In genomic region chr3:50600141-50600753, GRCh38 we compare ENCODE assay signal across 9 cellular contexts. TPM values are rescaled to one million over a fixed set of nuclear protein-coding genes. Genes with fewer than 3 reads are reported as not detected.
A peak's percentile ranks its signal among the peaks of the same experiment; 100 is the strongest.
DNase-seq lines count a peak whose midpoint lies in the region; TF ChIP-seq lines count a peak whose summit lies in the region.
"Had no signal": no experiment of that assay in that cellular context is flagged by ENCODE, and none has a peak within 500 bp of the region (broad histone marks: within the 10 kb centered on the region; RNA-seq: fewer than 3 reads in every experiment).

No MANE protein-coding gene starts in this region.

- H3K4me2 ChIP-seq in BLaER1: peak overlapping the region; percentile 99

- H3K36me3 Mint-ChIP-seq in progenitor cell of endocrine pancreas (ENCODE audit: insufficient read depth): no peaks in the 10 kb centered on the region

- H3K27ac ChIP-seq in BLaER1 (peak overlapping the region; percentile 97), coronary artery (peak overlapping the region; percentile 93 to 96)

- H3K9me3 Mint-ChIP-seq in progenitor cell of endocrine pancreas (ENCODE audit: low read depth): no peaks in the 10 kb centered on the region

- DNase-seq in MV-4-11 (lab: John Stamatoyannopoulos, UW) (peak; percentile 27), coronary artery (ENCODE audit: low spot score) (no peak), progenitor cell of endocrine pancreas (ENCODE audit: low spot score, unreplicated experiment) (no peak), COR-L47 (lab: John Stamatoyannopoulos, UW) (no peak), HCEC 1CT (no peak), NCI-H345 treated with DMSO at 0.1 percent for 48 hours (lab: John Stamatoyannopoulos, UW; ENCODE audit: unreplicated experiment) (no peak), SHP77 treated with DMSO at 0.1 percent for 48 hours (lab: John Stamatoyannopoulos, UW) (no peak)
- DNase-seq: islet precursor cell had no signal

- H4K20me1 ChIP-seq in BLaER1: no peaks in the 10 kb centered on the region

- H3K4me3 ChIP-seq in BLaER1 (no peak overlapping the region), coronary artery (peak overlapping the region; percentile 60)

- peaks cover 31% of the 10 kb centered on the region for H3K4me1 Mint-ChIP-seq in progenitor cell of endocrine pancreas (ENCODE audit: low read depth)

- H3K27ac Mint-ChIP-seq in progenitor cell of endocrine pancreas: peak overlapping the region; percentile 99

- no peaks in the 10 kb centered on the region for H3K27me3 Mint-ChIP-seq in progenitor cell of endocrine pancreas

- no peaks in the 10 kb centered on the region for H3K27me3 ChIP-seq in BLaER1

- no peaks in the 10 kb centered on the region for H3K36me3 ChIP-seq in BLaER1

- H3K4me1 ChIP-seq in BLaER1: peaks cover 63% of the 10 kb centered on the region

- no peak for TF ChIP-seq CTCF in coronary artery (IDR thresholded peaks at IDR 0.05)
- no peak for TF ChIP-seq CTCF in progenitor cell of endocrine pancreas (IDR thresholded peaks at IDR 0.05; ENCODE audit: unreplicated experiment)

- H3K9ac ChIP-seq in BLaER1: peak overlapping the region; percentile 83; the same call in 1 of the 2 replicates

- H3K4me3 Mint-ChIP-seq in progenitor cell of endocrine pancreas (ENCODE audit: low read depth): no peak overlapping the region

- no peaks in the 10 kb centered on the region for H3K9me3 ChIP-seq in BLaER1

RNA-seq across cellular contexts. Expression of gene CISH, which starts 11.3 kb away (rescaled TPM):
- total RNA-seq in progenitor cell of endocrine pancreas: 4.9 and 5.2 TPM in 2 replicates

RNA-seq across cellular contexts. Expression of gene MAPKAPK3, which starts 16.7 kb away (rescaled TPM):
- 40.8 and 42.6 TPM in 2 replicates for total RNA-seq in progenitor cell of endocrine pancreas

RNA-seq across cellular contexts. Expression of gene HEMK1, which starts 30.9 kb away (rescaled TPM):
- total RNA-seq in progenitor cell of endocrine pancreas: 23.0 and 23.7 TPM in 2 replicates

RNA-seq across cellular contexts. Expression of gene C3orf18, which starts 32.7 kb away (rescaled TPM):
- 12.0 and 12.5 TPM in 2 replicates for total RNA-seq in progenitor cell of endocrine pancreas
